In genomic region chr14:58296731-58297130, GRCh38 we compare ENCODE assay signal across 9 cellular contexts. TPM values are rescaled to one million over a fixed set of nuclear protein-coding genes. Genes with fewer than 3 reads are reported as not detected.
DNase-seq lines count a peak whose midpoint lies in the region; ATAC-seq and TF ChIP-seq lines count a peak whose summit lies in the region.
"Had no signal": no experiment of that assay in that cellular context is flagged by ENCODE, and none has a peak within 500 bp of the region (broad histone marks: within the 10 kb centered on the region; RNA-seq: fewer than 3 reads in every experiment).

No MANE protein-coding gene starts in this region.

- no peak overlapping the region for H3K23ac ChIP-seq in mesenchymal stem cell (ENCODE audit: low read length in 2 of 2)

- no peaks in the 10 kb centered on the region for H3K27me3 ChIP-seq in brain microvascular endothelial cell (replicated peaks)
- H3K27me3 ChIP-seq in mesenchymal stem cell (ENCODE audit: control insufficient read depth in 1 of 2, insufficient read depth in 1 of 2, low read length in 2 of 2) = no peaks in the 10 kb centered on the region

- no peak overlapping the region for H2BK15ac ChIP-seq in mesenchymal stem cell (ENCODE audit: low read depth, poor library complexity, severe bottlenecking)

- no peak overlapping the region for H4K8ac ChIP-seq in mesenchymal stem cell (ENCODE audit: low read length)

- H3K36me3 ChIP-seq in brain microvascular endothelial cell (replicated peaks) (peaks cover 23% of the 10 kb centered on the region), mesenchymal stem cell (ENCODE audit: control insufficient read depth in 1 of 2, insufficient read depth in 2 of 2, low read depth in 1 of 2, low read length in 2 of 2) (peaks cover 14 to 44% of the 10 kb centered on the region in 2 experiments)

- DNase-seq in HFF-Myc (ENCODE audit: extremely low read depth, low read depth) (no peak), brain microvascular endothelial cell (no peak), mesenchymal stem cell (peak; percentile 19), NCI-H748 (lab: John Stamatoyannopoulos, UW; ENCODE audit: unreplicated experiment) (no peak)
- DNase-seq: Calu3 had no signal

- no peak overlapping the region for H2BK5ac ChIP-seq in mesenchymal stem cell (ENCODE audit: low read depth, low read length, poor library complexity, severe bottlenecking)

- no peaks in the 10 kb centered on the region for H3K9me3 ChIP-seq in mesenchymal stem cell (ENCODE audit: control insufficient read depth, low read length)

- peak overlapping the region; percentile 91 for H3K4me3 ChIP-seq in HFF-Myc (replicated peaks; ENCODE audit: low read depth, low read length)
- peak overlapping the region; percentile 92 for H3K4me3 ChIP-seq in brain microvascular endothelial cell (ENCODE audit: low read depth, low read length)
- H3K4me3 ChIP-seq in mesenchymal stem cell (ENCODE audit: insufficient read depth in 1 of 2, low read depth in 1 of 2, low read length in 2 of 2) = peak overlapping the region in 1 of 2 experiments; percentile 96

- in situ Hi-C loops in brain microvascular endothelial cell (cut with HindIII; ENCODE audit: low pct_ligation_motif_present, low sequenced_read_pairs) = no loop called here

- H2AK5ac ChIP-seq in mesenchymal stem cell (ENCODE audit: low read length, severe bottlenecking) = no peak overlapping the region

- H2BK12ac ChIP-seq in mesenchymal stem cell (ENCODE audit: low read length in 2 of 2) = no peak overlapping the region

- no peak for ATAC-seq in HG03175 (IDR thresholded peaks at IDR 0.05; ENCODE audit: unreplicated experiment)
- no peak for ATAC-seq in GM18502 (IDR thresholded peaks at IDR 0.05; ENCODE audit: poor library complexity, unreplicated experiment)
- no peak for ATAC-seq in HG03025 (IDR thresholded peaks at IDR 0.05; ENCODE audit: low FRiP score, unreplicated experiment)

- peaks cover 2% of the 10 kb centered on the region for H3K79me1 ChIP-seq in mesenchymal stem cell (replicated peaks; ENCODE audit: low read length, poor library complexity, severe bottlenecking)

- no peak overlapping the region for H4K91ac ChIP-seq in mesenchymal stem cell (ENCODE audit: low read length)

- WGBS in mesenchymal stem cell = 29% methylated on average over 1 of the region's 3 CpGs

- peak overlapping the region; percentile 62 for H3K4me2 ChIP-seq in mesenchymal stem cell (ENCODE audit: low read length, poor library complexity, severe bottlenecking)

- no peaks in the 10 kb centered on the region for H3K4me1 ChIP-seq in mesenchymal stem cell (ENCODE audit: control insufficient read depth, insufficient read depth, low read depth, low read length)

- H2BK120ac ChIP-seq in mesenchymal stem cell (ENCODE audit: low read depth, low read length) = no peak overlapping the region

- TF ChIP-seq CTCF in 22Rv1 (IDR thresholded peaks at IDR 0.05) (no peak), HFF-Myc (IDR thresholded peaks at IDR 0.05; ENCODE audit: low read depth, low read length, missing control alignments) (no peak), brain microvascular endothelial cell (IDR thresholded peaks at IDR 0.05; ENCODE audit: low read depth, low read length, missing control alignments) (no peak)

- no peak overlapping the region for H3K18ac ChIP-seq in mesenchymal stem cell (ENCODE audit: low read depth in 1 of 2, low read length in 2 of 2)

- H3K9ac ChIP-seq in mesenchymal stem cell (ENCODE audit: low read length) = peak overlapping the region; percentile 99

- H3K27ac ChIP-seq in 22Rv1 (peak overlapping the region; percentile 96), brain microvascular endothelial cell (peak overlapping the region; percentile 95), mesenchymal stem cell (ENCODE audit: low read length, poor library complexity, severe bottlenecking) (no peak overlapping the region)

- no peak overlapping the region for H3K14ac ChIP-seq in mesenchymal stem cell (ENCODE audit: low read length in 2 of 2)

- no peak overlapping the region for H3K4ac ChIP-seq in mesenchymal stem cell (ENCODE audit: low read depth in 1 of 2, low read length in 2 of 2)

- no peak overlapping the region for H2AFZ ChIP-seq in mesenchymal stem cell (ENCODE audit: low read depth, low read length)

RNA-seq across cellular contexts. Expression of gene ARID4A, which starts 1.6 kb away (rescaled TPM):
- polyA plus RNA-seq in mesenchymal stem cell (2013, experiment 1 of 2) = 19.1 TPM
- 17.8 TPM for polyA plus RNA-seq in mesenchymal stem cell (2013, experiment 2 of 2)

RNA-seq across cellular contexts. Expression of gene PSMA3, which starts 52.1 kb away (rescaled TPM):
- polyA plus RNA-seq in mesenchymal stem cell (2013, experiment 1 of 2) = 363 TPM
- 377 TPM for polyA plus RNA-seq in mesenchymal stem cell (2013, experiment 2 of 2)
